Comparison of ENCODE assay signal across 8 cellular contexts in genomic region chr20:49775229-49775693, GRCh38. TPM values are rescaled to one million over a fixed set of nuclear protein-coding genes. Genes with fewer than 3 reads are reported as not detected.
DNase-seq lines count a peak whose midpoint lies in the region; ATAC-seq and TF ChIP-seq lines count a peak whose summit lies in the region.

No MANE protein-coding gene starts in this region.

- 11 to 38% (median 18%) methylated on average over 4 to 5 of the region's 5 CpGs for WGBS in adrenal gland, 4 donors
- WGBS in upper lobe of left lung, 2 donors: 30 to 33% methylated on average over 4 to 5 of the region's 5 CpGs

- intact Hi-C loops in adrenal gland (cut with DNase I): no loop called here

- ATAC-seq in upper lobe of left lung (ENCODE audit: low FRiP score in 2 of 2) (peak; percentile 69 to 82), HG02981 (IDR thresholded peaks at IDR 0.05; ENCODE audit: unreplicated experiment) (no peak)

- H3K4me3 ChIP-seq in adrenal gland (no peak overlapping the region), upper lobe of left lung (no peak overlapping the region)

- peak overlapping the region; percentile 72 to 87 (median 84) for H3K27ac ChIP-seq in adrenal gland
- H3K27ac ChIP-seq in upper lobe of left lung: peak overlapping the region; percentile 62 to 86 (median 78)

- H3K4me1 ChIP-seq in adrenal gland (replicated peaks in 1 of 2) (peaks cover 27 to 58% of the 10 kb centered on the region in 2 donors), upper lobe of left lung (peaks cover 46 to 59% (median 49%) of the 10 kb centered on the region in 4 donors)

- TF ChIP-seq POLR2A in adrenal gland (IDR thresholded peaks at IDR 0.05) (peak in 1 of 2 donors; percentile 63), upper lobe of left lung (IDR thresholded peaks at IDR 0.05) (peak in 1 of 4 donors; percentile 35)

- DNase-seq in NCI-H748 (lab: John Stamatoyannopoulos, UW; ENCODE audit: unreplicated experiment) (peak; percentile 4), NCI-H748 treated with DMSO at 0.1 percent for 48 hours (lab: John Stamatoyannopoulos, UW) (no peak), adrenal gland (peak; percentile 84 to 97 (median 94)), kidney tubule cell (ENCODE audit: low spot score) (peak; percentile 98), upper lobe of left lung (peak in 1 of 2 donors; percentile 92), NCI-H1694 treated with DMSO at 0.1 percent for 48 hours (lab: John Stamatoyannopoulos, UW) (no peak), OCI-M2 (lab: John Stamatoyannopoulos, UW; ENCODE audit: unreplicated experiment) (no peak)

- no peaks in the 10 kb centered on the region for H3K27me3 ChIP-seq in adrenal gland
- H3K27me3 ChIP-seq in upper lobe of left lung: no peaks in the 10 kb centered on the region

- TF ChIP-seq EP300 in upper lobe of left lung (IDR thresholded peaks at IDR 0.05): peak; percentile 56 to 99 (median 86)

- TF ChIP-seq CTCF in adrenal gland (IDR thresholded peaks at IDR 0.05) (no peak), upper lobe of left lung (IDR thresholded peaks at IDR 0.05) (no peak)

- H3K36me3 ChIP-seq in adrenal gland (replicated peaks in 1 of 2): no peaks in the 10 kb centered on the region
- H3K36me3 ChIP-seq in upper lobe of left lung: no peaks in the 10 kb centered on the region

- H3K9me3 ChIP-seq in adrenal gland (replicated peaks in 1 of 3) (no peaks in the 10 kb centered on the region), upper lobe of left lung (no peaks in the 10 kb centered on the region)

RNA-seq across cellular contexts. Expression of gene SLC9A8, which starts 37.4 kb away (rescaled TPM):
- total RNA-seq in adrenal gland (10 to 100 TPM; 12.4 to 23.3 (median 18.1) TPM), upper lobe of left lung (10 to 100 TPM; 13.2 to 19.6 (median 17.2) TPM)
- 10 to 100 TPM; 15.5 to 19.1 (median 17.0) TPM for polyA plus RNA-seq in adrenal gland

Comparison
In these comparisons a context has a peak if more than half of its experiments do, and no peak if none do; other contexts are left out.
1. DNase-seq: peak in NCI-H748 (single experiment), adrenal gland (7 of 7) and kidney tubule cell (single experiment); none in NCI-H748 treated with DMSO at 0.1 percent for 48 hours (single experiment), NCI-H1694 treated with DMSO at 0.1 percent for 48 hours (single experiment) and OCI-M2 (single experiment).